In genomic region chrX:136816970-136817369, GRCh38 we compare ENCODE assay signal across 22 cellular contexts. TPM values are rescaled to one million over a fixed set of nuclear protein-coding genes. Genes with fewer than 3 reads are reported as not detected.
A peak's percentile ranks its signal among the peaks of the same experiment; 100 is the strongest.
DNase-seq lines count a peak whose midpoint lies in the region; TF ChIP-seq lines count a peak whose summit lies in the region.
"Had no signal": no experiment of that assay in that cellular context is flagged by ENCODE, and none has a peak within 500 bp of the region (broad histone marks: within the 10 kb centered on the region; RNA-seq: fewer than 3 reads in every experiment).

No MANE protein-coding gene starts in this region.

- H3K27ac ChIP-seq in caudate nucleus (ENCODE audit: low read depth, low read length) (no peak overlapping the region), prostate gland (no peak overlapping the region)
- H3K27ac ChIP-seq: transverse colon had no signal

- intact Hi-C loops in prostate gland (cut with DNase I) = no loop called here

- WGBS in prostate gland = 84% methylated on average over 3 of the region's 3 CpGs

- H3K4me1 ChIP-seq in prostate gland (replicated peaks) = no peaks in the 10 kb centered on the region
- H3K4me1 ChIP-seq: transverse colon had no signal

- H3K36me3 ChIP-seq in prostate gland = no peaks in the 10 kb centered on the region
- H3K36me3 ChIP-seq: transverse colon had no signal

- TF ChIP-seq CTCF in fibroblast of pulmonary artery (IDR thresholded peaks at IDR 0.05; ENCODE audit: low read length, missing control alignments) = no peak
- TF ChIP-seq CTCF in prostate gland (IDR thresholded peaks at IDR 0.05) = no peak

- DNase-seq in A172 (ENCODE audit: low spot score) (peak; percentile 0), HCEC 1CT (peak; percentile 80), amniotic epithelial cell (ENCODE audit: low read depth) (peak; percentile 53), fibroblast of pulmonary artery (ENCODE audit: low read depth) (peak; percentile 30), caudate nucleus (lab: John Stamatoyannopoulos, UW) (no peak), prostate gland (ENCODE audit: low spot score) (no peak), middle frontal gyrus (ENCODE audit: extremely low spot score, low spot score) (no peak), NCI-H2196 treated with DMSO at 0.1 percent for 48 hours (lab: John Stamatoyannopoulos, UW; ENCODE audit: unreplicated experiment) (no peak)
- DNase-seq: 8988T; activated CD4-positive, alpha-beta T cell treated with anti-CD3 and anti-CD28 coated beads for 4 hours; activated naive CD4-positive, alpha-beta T cell treated with Interleukin-2 at 50 U/mL for 16 hours; activated T-cell treated with anti-CD3 and anti-CD28 coated beads, Interleukin-2, amount 50 U/mL, for 4 hours; left colon; naive thymus-derived CD4-positive, alpha-beta T cell; NCI-H187 treated with DMSO at 0.1 percent for 48 hours; NCI-H2227 treated with DMSO at 0.1 percent for 48 hours; NCI-H774; OCI-M1; right cardiac atrium; SHP77 treated with DMSO at 0.1 percent for 48 hours; transverse colon had no signal

- H3K4me3 ChIP-seq in fibroblast of pulmonary artery (replicated peaks; ENCODE audit: low read depth, low read length) = no peak overlapping the region
- H3K4me3 ChIP-seq in prostate gland = no peak overlapping the region
- H3K4me3 ChIP-seq: GM12878, transverse colon had no signal

- no peaks in the 10 kb centered on the region for H3K9me3 ChIP-seq in prostate gland
- H3K9me3 ChIP-seq: transverse colon had no signal

- H3K27me3 ChIP-seq in prostate gland (replicated peaks; ENCODE audit: insufficient read depth) = no peaks in the 10 kb centered on the region
- H3K27me3 ChIP-seq: transverse colon had no signal

- no peak for TF ChIP-seq POLR2A in prostate gland (IDR thresholded peaks at IDR 0.05)

RNA-seq across cellular contexts. Expression of gene ARHGEF6, which starts 36.2 kb away (rescaled TPM):
- total RNA-seq in A172 (2014; rRNA removed; shearing (Covaris generic)) = 5.0 and 5.2 TPM in 2 replicates
- 10 to 100 TPM in 1 of 2 donors, 1 to 10 TPM in 1; 4.1 to 12.7 TPM for total RNA-seq in prostate gland

Comparison
In these comparisons a context has a peak if more than half of its experiments do, and no peak if none do; other contexts are left out.
1. DNase-seq: peak in A172 (single experiment), HCEC 1CT (single experiment), amniotic epithelial cell (single experiment) and fibroblast of pulmonary artery (single experiment); none in caudate nucleus (0 of 61), prostate gland (single experiment), middle frontal gyrus (single experiment) and NCI-H2196 treated with DMSO at 0.1 percent for 48 hours (single experiment).